In genomic region chr20:57709823-57710799, GRCh38 we compare ENCODE assay signal across 8 cellular contexts. TPM values are rescaled to one million over a fixed set of nuclear protein-coding genes. Genes with fewer than 3 reads are reported as not detected.
DNase-seq lines count a peak whose midpoint lies in the region; ATAC-seq and TF ChIP-seq lines count a peak whose summit lies in the region.

Gene PMEPA1, minus strand, starts transcription at chr20:57710015. Its CDS starts 433 bp downstream, at chr20:57709582.

- H3F3A ChIP-seq in GM23338 (replicated peaks; ENCODE audit: low read depth) (no peaks in the 10 kb centered on the region), SK-N-SH (replicated peaks; ENCODE audit: insufficient read depth) (no peaks in the 10 kb centered on the region)

- WGBS in SK-N-SH (ENCODE audit: low lambda C conversion rate), result 0% methylated on average over 12 of the region's 92 CpGs
- WGBS in suprapubic skin, result 0% methylated on average over 27 of the region's 92 CpGs

- H3K9me2 ChIP-seq in GM23338 (ENCODE audit: insufficient read depth) (no peaks in the 10 kb centered on the region), SK-N-SH (no peaks in the 10 kb centered on the region)

- TF ChIP-seq RAD21 in SK-N-SH (IDR thresholded peaks at IDR 0.05; ENCODE audit: low read length), result no peak; the same call in 1 of the 2 replicates

- peaks cover 10% of the 10 kb centered on the region; the same call in 1 of the 3 replicates for H3K36me3 Mint-ChIP-seq in GM23338 (ENCODE audit: low read depth)
- no peaks in the 10 kb centered on the region for H3K36me3 Mint-ChIP-seq in activated naive CD8-positive, alpha-beta T cell treated with anti-CD3 and anti-CD28 coated beads, Interleukin-2, amount 10 ng/mL, durations not matched to agents 7 days and 5 days

- H2AFZ ChIP-seq in GM23338 (0 out of 2 replicates have a peak within 1 kb of the TSS, but pooled peaks have one; percentile 86), SK-N-SH (ENCODE audit: low read depth) (peak within 1 kb of the TSS; percentile 88)

- peaks cover 38% of the 10 kb centered on the region for H4K20me1 ChIP-seq in GM23338 (replicated peaks; ENCODE audit: insufficient read depth)
- peaks cover 38% of the 10 kb centered on the region for H4K20me1 ChIP-seq in SK-N-SH (ENCODE audit: insufficient read depth)

- no peaks in the 10 kb centered on the region; the same call in 2 of the 3 replicates for H3K9me3 Mint-ChIP-seq in GM23338
- H3K9me3 Mint-ChIP-seq in activated naive CD8-positive, alpha-beta T cell treated with anti-CD3 and anti-CD28 coated beads, Interleukin-2, amount 10 ng/mL, durations not matched to agents 7 days and 5 days, result no peaks in the 10 kb centered on the region

- peak; percentile 83 for ATAC-seq in GM23338
- peak; percentile 84 for ATAC-seq in activated naive CD8-positive, alpha-beta T cell treated with anti-CD3 and anti-CD28 coated beads, Interleukin-2, amount 10 ng/mL, durations not matched to agents 7 days and 5 days (ENCODE audit: low read depth)
- peak; percentile 89 for ATAC-seq in omental fat pad (ENCODE audit: low FRiP score)

- peaks cover 40% of the 10 kb centered on the region for H3K4me1 ChIP-seq in GM23338 (ENCODE audit: insufficient read depth)
- peaks cover 21 to 52% of the 10 kb centered on the region in 2 experiments; a peak in 3 of 4 replicates for H3K4me1 ChIP-seq in SK-N-SH (ENCODE audit: control insufficient read depth in 1 of 2, insufficient read depth in 2 of 2, low read depth in 1 of 2, low read length in 1 of 2)
- H3K4me1 ChIP-seq in suprapubic skin, result peaks cover 68% of the 10 kb centered on the region

- H3K36me3 ChIP-seq in GM23338 (ENCODE audit: insufficient read depth) (no peaks in the 10 kb centered on the region), SK-N-SH (replicated peaks in 1 of 2; ENCODE audit: control insufficient read depth in 1 of 2, insufficient read depth in 2 of 2, low read length in 1 of 2) (peaks cover 0 to 2% of the 10 kb centered on the region in 2 experiments), suprapubic skin (no peaks in the 10 kb centered on the region)

- H3K79me2 ChIP-seq in GM23338 (replicated peaks; ENCODE audit: insufficient read depth) (peaks cover 46% of the 10 kb centered on the region), SK-N-SH (ENCODE audit: insufficient read depth) (peaks cover 51% of the 10 kb centered on the region)

- POLR2A ChIA-PET in SK-N-SH (lab: Yijun Ruan, JAX), result interaction anchor here (0.6 to 1.8 kb wide), 10 partner anchors 9 to 329 kb away, joined by 3 to 9 read pairs (median 4); no protein-coding TSS in a partner anchor
- POLR2A ChIA-PET in activated naive CD8-positive, alpha-beta T cell treated with anti-CD3 and anti-CD28 coated beads, Interleukin-2, amount 10 ng/mL, durations not matched to agents 7 days and 5 days (lab: Charles Lee), result interaction anchor here (0.9 to 1.7 kb wide), 3 partner anchors 8 to 82 kb away, joined by 3 to 5 read pairs (median 3); no protein-coding TSS in a partner anchor

- peak within 1 kb of the TSS; percentile 94 for H3K4me3 ChIP-seq in GM23338
- peak within 1 kb of the TSS; percentile 96 to 99 for H3K4me3 ChIP-seq in SK-N-SH (ENCODE audit: low read depth in 2 of 2, low read length in 1 of 2)
- peak within 1 kb of the TSS; percentile 66 for H3K4me3 ChIP-seq in suprapubic skin

- H3K27ac ChIP-seq in GM23338 (ENCODE audit: low read depth) (peak within 1 kb of the TSS; percentile 99), SK-N-SH (ENCODE audit: low read depth in 2 of 2, low read length in 1 of 2) (peak within 1 kb of the TSS; percentile 82 to 92), suprapubic skin (peak within 1 kb of the TSS; percentile 91)

- peak within 1 kb of the TSS; percentile 93 for H3K27ac Mint-ChIP-seq in GM23338
- H3K27ac Mint-ChIP-seq in activated naive CD8-positive, alpha-beta T cell treated with anti-CD3 and anti-CD28 coated beads, Interleukin-2, amount 10 ng/mL, durations not matched to agents 7 days and 5 days, result no peak within 1 kb of the TSS

- CTCF ChIA-PET in SK-N-SH (lab: Yijun Ruan, JAX), result interaction anchor here (0.5 to 2.7 kb wide), 18 partner anchors 14 to 472 kb away, joined by 3 to 10 read pairs (median 4); no protein-coding TSS in a partner anchor

- TF ChIP-seq CTCF in GM23338 (conservative IDR thresholded peaks at IDR 0.05; ENCODE audit: low read depth in 2 of 2) (no peak), SK-N-SH (IDR thresholded peaks at IDR 0.05) (no peak), omental fat pad (IDR thresholded peaks at IDR 0.05) (no peak), suprapubic skin (IDR thresholded peaks at IDR 0.05) (no peak)

- H3K27me3 ChIP-seq in GM23338 (ENCODE audit: insufficient read depth), result no peaks in the 10 kb centered on the region
- no peaks in the 10 kb centered on the region for H3K27me3 ChIP-seq in SK-N-SH (ENCODE audit: insufficient read depth)
- H3K27me3 ChIP-seq in suprapubic skin, result no peaks in the 10 kb centered on the region

- H3K4me3 Mint-ChIP-seq in GM23338, result peak within 1 kb of the TSS; percentile 88
- peak within 1 kb of the TSS; percentile 83 for H3K4me3 Mint-ChIP-seq in activated naive CD8-positive, alpha-beta T cell treated with anti-CD3 and anti-CD28 coated beads, Interleukin-2, amount 10 ng/mL, durations not matched to agents 7 days and 5 days

- TF ChIP-seq EP300 in SK-N-SH (IDR thresholded peaks at IDR 0.05; ENCODE audit: borderline replicate concordance in 1 of 2, low read depth in 1 of 2, low read length in 1 of 2), result peak; percentile 24 to 28; a peak in 1 of 4 replicates
- no peak for TF ChIP-seq EP300 in suprapubic skin (IDR thresholded peaks at IDR 0.05)

- DNase-seq in DMS153 treated with DMSO at 0.1 percent for 48 hours (lab: John Stamatoyannopoulos, UW; ENCODE audit: unreplicated experiment) (peak; percentile 87), GM23338 (ENCODE audit: low spot score) (peak; percentile 96), M059J (ENCODE audit: low read depth) (peak; percentile 98), SK-N-SH (peak; percentile 99), head of caudate nucleus (peak; percentile 73 to 97 (median 91)), omental fat pad (ENCODE audit: low spot score) (peak; percentile 69), suprapubic skin (ENCODE audit: low spot score in 2 of 2) (peak; percentile 95 to 96)
- DNase-seq in activated naive CD8-positive, alpha-beta T cell treated with anti-CD3 and anti-CD28 coated beads, Interleukin-2, amount 10 ng/mL, durations not matched to agents 7 days and 5 days, result peak; percentile 88

- peak within 1 kb of the TSS; percentile 95 for H3K9ac ChIP-seq in SK-N-SH

- H3K4me2 ChIP-seq in GM23338 (peak within 1 kb of the TSS; percentile 96), SK-N-SH (peak within 1 kb of the TSS; percentile 96)

- H3K4me1 Mint-ChIP-seq in GM23338, result peaks cover 54% of the 10 kb centered on the region
- H3K4me1 Mint-ChIP-seq in activated naive CD8-positive, alpha-beta T cell treated with anti-CD3 and anti-CD28 coated beads, Interleukin-2, amount 10 ng/mL, durations not matched to agents 7 days and 5 days, result peaks cover 12% of the 10 kb centered on the region

- intact Hi-C loops in head of caudate nucleus (cut with DNase I), result no loop called here

- peak; percentile 12 to 69 for TF ChIP-seq POLR2A in suprapubic skin (IDR thresholded peaks at IDR 0.05)

- H3K9me3 ChIP-seq in SK-N-SH, result no peaks in the 10 kb centered on the region
- no peaks in the 10 kb centered on the region for H3K9me3 ChIP-seq in suprapubic skin

- H3K27me3 Mint-ChIP-seq in GM23338 (ENCODE audit: insufficient read depth, low read depth, poor library complexity), result peaks cover 17% of the 10 kb centered on the region
- peaks cover 32% of the 10 kb centered on the region for H3K27me3 Mint-ChIP-seq in activated naive CD8-positive, alpha-beta T cell treated with anti-CD3 and anti-CD28 coated beads, Interleukin-2, amount 10 ng/mL, durations not matched to agents 7 days and 5 days

TF ChIP-seq in GM23338, 12 proteins besides CTCF, POLR2A, EP300 and RAD21 (continues in another document):
- TF ChIP-seq NANOG (IDR thresholded peaks at IDR 0.05; ENCODE audit: borderline replicate concordance), result no peak

TF ChIP-seq in SK-N-SH, 30 proteins besides CTCF, POLR2A, EP300 and RAD21 (continues in another document):
- TF ChIP-seq USF2 (IDR thresholded peaks at IDR 0.05; ENCODE audit: borderline replicate concordance, low read depth, low read length) (no peak), ZBTB33 (IDR thresholded peaks at IDR 0.05; ENCODE audit: borderline replicate concordance, low read depth) (no peak), SIN3A (IDR thresholded peaks at IDR 0.05; ENCODE audit: borderline replicate concordance, low read depth, low read length) (peak; percentile 28; the same call in 1 of the 2 replicates), FOSL2 (IDR thresholded peaks at IDR 0.05; ENCODE audit: borderline replicate concordance, low read depth) (peak; percentile 14; the same call in 1 of the 2 replicates)

RNA-seq across cellular contexts. Expression of gene PMEPA1, which starts in this region (rescaled TPM):
- 7.3 and 8.9 TPM in 2 replicates for total RNA-seq in GM23338 (2014; rRNA removed; shearing (Covaris generic))
- 13.5 and 15.4 TPM in 2 replicates for polyA plus RNA-seq in GM23338 (2016; fragmentation: Nextera tagmentation; extraction: Ambion mirVana)
- 7.5 and 14.6 TPM in 2 replicates for total RNA-seq in M059J (2014; rRNA removed; shearing (Covaris generic))
- polyA plus RNA-seq in SK-N-SH (2012; rRNA removed), result 5.9 and 7.1 TPM in 2 replicates
- polyA plus RNA-seq in SK-N-SH (2012; cell fraction: cytosol; rRNA removed), result 6.1 and 6.8 TPM in 2 replicates
- 7.9 and 8.1 TPM in 2 replicates for polyA plus RNA-seq in SK-N-SH (2012; cell fraction: nucleus; rRNA removed)
- 1 to 10 TPM; 4.9 to 5.0 TPM for total RNA-seq in activated naive CD8-positive, alpha-beta T cell treated with anti-CD3 and anti-CD28 coated beads, Interleukin-2, amount 10 ng/mL, durations not matched to agents 7 days and 5 days
- 10 to 100 TPM; 10.4 to 42.7 (median 18.9) TPM for total RNA-seq in omental fat pad
- 10 to 100 TPM in 3 of 4 donors, 1 to 10 TPM in 1; 9.5 to 20.4 (median 16.2) TPM for total RNA-seq in suprapubic skin

Comparison
In these comparisons a context has a peak if more than half of its experiments do, and no peak if none do; other contexts are left out.
1. Peak in every context shown above with its lines: DNase-seq, ATAC-seq, H3K4me3 ChIP-seq and H3K27ac ChIP-seq.